ENCODE assay signal across 33 cellular contexts in the genomic region with DNA sequence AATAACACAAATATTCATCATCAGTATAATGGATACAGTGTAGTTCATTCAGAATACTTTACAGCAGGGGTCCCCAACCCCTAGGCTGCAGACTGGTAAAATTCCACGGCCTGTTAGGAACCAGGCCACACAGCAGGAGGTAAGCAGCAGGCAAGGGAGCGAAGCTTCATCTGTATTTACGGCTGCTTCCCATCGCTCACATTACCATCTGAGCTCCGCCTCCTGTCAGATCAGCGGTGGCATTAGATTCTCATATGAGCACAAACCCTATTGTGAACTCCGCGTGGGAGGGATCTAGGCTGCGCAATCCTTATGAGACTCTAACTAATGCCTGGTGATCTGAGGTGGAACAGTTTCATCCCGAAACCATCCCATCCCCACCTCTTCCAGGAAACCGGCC.
DNase-seq lines count a peak whose midpoint lies in the region; ATAC-seq and TF ChIP-seq lines count a peak whose summit lies in the region.
"Had no signal": no experiment of that assay in that cellular context is flagged by ENCODE, and none has a peak within 500 bp of the region (broad histone marks: within the 10 kb centered on the region; RNA-seq: fewer than 3 reads in every experiment).

No MANE protein-coding gene starts in this region.

- no peaks in the 10 kb centered on the region for H3K79me2 ChIP-seq in neural progenitor cell (ENCODE audit: low read depth)

- in situ Hi-C loops in G401 (cut with HindIII; ENCODE audit: low sequenced_read_pairs): no loop called here

- peak; percentile 73 for DNase-seq in G401 (ENCODE audit: low spot score)
- DNase-seq in WERI-Rb-1: peak; percentile 79
- DNase-seq in foreskin fibroblast: peak; percentile 6 to 24
- peak; percentile 63 for DNase-seq in neural progenitor cell (ENCODE audit: low spot score)
- DNase-seq in DMS79 (lab: John Stamatoyannopoulos, UW): no peak
- DNase-seq in effector memory CD4-positive, alpha-beta T cell: no peak
- DNase-seq: activated CD4-positive, alpha-beta T cell treated with anti-CD3 and anti-CD28 coated beads, Interleukin-2, amount 50 U/mL, for 4 hours; activated CD8-positive, alpha-beta memory T cell treated with anti-CD3 and anti-CD28 coated beads, Interleukin-2, amount 10 ng/mL, durations not matched to agents 7 days and 5 days; activated naive CD4-positive, alpha-beta T cell; activated naive CD8-positive, alpha-beta T cell treated with anti-CD3 and anti-CD28 coated beads, Interleukin-2, amount 50 U/mL, for 24 hours; activated T-cell treated with anti-CD3 and anti-CD28 coated beads, Interleukin-2, amount 50 U/mL, for 48 hours; CD8-positive, alpha-beta T cell; central memory CD4-positive, alpha-beta T cell; dermis blood vessel endothelial cell; hippocampal formation; left ventricle myocardium inferior; mesenchymal stem cell; NCI-H1694; PC-3; posterior cingulate gyrus; stimulated activated CD4-positive, alpha-beta T cell treated with anti-CD3 and anti-CD28 coated beads, Interleukin-4, amount 100 ng/mL, for 24 hours; transverse colon had no signal

- H3K36me3 ChIP-seq in WERI-Rb-1 (peaks cover 9% of the 10 kb centered on the region; the same call in 1 of the 2 replicates), neural progenitor cell (no peaks in the 10 kb centered on the region)
- peaks cover 9% of the 10 kb centered on the region for H3K36me3 ChIP-seq in effector memory CD4-positive, alpha-beta T cell (ENCODE audit: control insufficient read depth, insufficient read depth, low read length)
- H3K36me3 ChIP-seq: left ventricle myocardium inferior, transverse colon had no signal

- H4K20me1 ChIP-seq in neural progenitor cell (ENCODE audit: low read depth): no peaks in the 10 kb centered on the region

- no peak overlapping the region for H3K27ac Mint-ChIP-seq in neural progenitor cell
- H3K27ac Mint-ChIP-seq: activated CD8-positive, alpha-beta memory T cell treated with anti-CD3 and anti-CD28 coated beads, Interleukin-2, amount 10 ng/mL, durations not matched to agents 7 days and 5 days; activated naive CD8-positive, alpha-beta T cell treated with anti-CD3 and anti-CD28 coated beads, Interleukin-2, amount 50 U/mL, for 24 hours; B cell; CD8-positive, alpha-beta T cell; T-helper 1 cell treated with Interleukin-12 subunit alpha and Interleukin-12 subunit beta and Interleukin-4 antibody, amounts not matched to agents 30 μg/mL and 1 μg/mL, for 36 hours had no signal

- H3K27ac ChIP-seq in WERI-Rb-1 (no peak overlapping the region), neural progenitor cell (no peak overlapping the region)
- H3K27ac ChIP-seq in effector memory CD4-positive, alpha-beta T cell (ENCODE audit: insufficient read depth, low read length, poor library complexity, severe bottlenecking): no peak overlapping the region
- H3K27ac ChIP-seq: A549, gastroesophageal sphincter, left ventricle myocardium inferior, transverse colon had no signal

- H3K9me3 Mint-ChIP-seq in neural progenitor cell: no peaks in the 10 kb centered on the region
- H3K9me3 Mint-ChIP-seq: activated naive CD8-positive, alpha-beta T cell treated with anti-CD3 and anti-CD28 coated beads, Interleukin-2, amount 50 U/mL, for 24 hours; CD8-positive, alpha-beta T cell; T-helper 1 cell treated with Interleukin-12 subunit alpha and Interleukin-12 subunit beta and Interleukin-4 antibody, amounts not matched to agents 30 μg/mL and 1 μg/mL, for 36 hours had no signal

- H3K4me3 Mint-ChIP-seq in neural progenitor cell: no peak overlapping the region
- H3K4me3 Mint-ChIP-seq: activated CD8-positive, alpha-beta memory T cell treated with anti-CD3 and anti-CD28 coated beads, Interleukin-2, amount 10 ng/mL, durations not matched to agents 7 days and 5 days; activated naive CD8-positive, alpha-beta T cell treated with anti-CD3 and anti-CD28 coated beads, Interleukin-2, amount 50 U/mL, for 24 hours; B cell; CD8-positive, alpha-beta T cell; T-helper 1 cell treated with Interleukin-12 subunit alpha and Interleukin-12 subunit beta and Interleukin-4 antibody, amounts not matched to agents 30 μg/mL and 1 μg/mL, for 36 hours had no signal

- peak overlapping the region; percentile 55 for H3K4me2 ChIP-seq in neural progenitor cell
- H3K4me2 ChIP-seq: A549 had no signal

- H3K27me3 Mint-ChIP-seq in neural progenitor cell (ENCODE audit: insufficient read depth, low read depth): peaks cover 2% of the 10 kb centered on the region
- H3K27me3 Mint-ChIP-seq: activated CD8-positive, alpha-beta memory T cell treated with anti-CD3 and anti-CD28 coated beads, Interleukin-2, amount 10 ng/mL, durations not matched to agents 7 days and 5 days; activated naive CD8-positive, alpha-beta T cell treated with anti-CD3 and anti-CD28 coated beads, Interleukin-2, amount 50 U/mL, for 24 hours; B cell had no signal

- ATAC-seq in HG02610 (IDR thresholded peaks at IDR 0.05; ENCODE audit: unreplicated experiment) (no peak), HG03439 (IDR thresholded peaks at IDR 0.05; ENCODE audit: unreplicated experiment) (no peak)
- ATAC-seq: A549; activated CD4-positive, CD25-positive, alpha-beta regulatory T cell treated with anti-CD3 and anti-CD28 coated beads, Interleukin-2, amount 50 U/mL, for 24 hours; activated CD8-positive, alpha-beta memory T cell treated with anti-CD3 and anti-CD28 coated beads, Interleukin-2, amount 10 ng/mL, durations not matched to agents 7 days and 5 days; activated naive CD8-positive, alpha-beta T cell treated with anti-CD3 and anti-CD28 coated beads, Interleukin-2, amount 50 U/mL, for 24 hours; CD8-positive, alpha-beta T cell; gastroesophageal sphincter; GM12878; HCT116; PC-3; sciatic nerve; SK-N-SH treated with all-trans-retinoic acid at 6 μM for 48 hours had no signal

- peaks cover 2% of the 10 kb centered on the region for H3K36me3 Mint-ChIP-seq in neural progenitor cell

- H3K9me3 ChIP-seq in WERI-Rb-1 (ENCODE audit: severe bottlenecking) (no peaks in the 10 kb centered on the region), neural progenitor cell (ENCODE audit: low read depth) (no peaks in the 10 kb centered on the region)
- H3K9me3 ChIP-seq in effector memory CD4-positive, alpha-beta T cell (ENCODE audit: control insufficient read depth, low read length): no peaks in the 10 kb centered on the region
- H3K9me3 ChIP-seq: A549, gastroesophageal sphincter, left ventricle myocardium inferior, transverse colon had no signal

- no peak overlapping the region for H3K9ac ChIP-seq in neural progenitor cell

- H3K27me3 ChIP-seq in WERI-Rb-1 (ENCODE audit: insufficient read depth, low read depth, severe bottlenecking) (no peaks in the 10 kb centered on the region), neural progenitor cell (no peaks in the 10 kb centered on the region)
- H3K27me3 ChIP-seq in effector memory CD4-positive, alpha-beta T cell (replicated peaks; ENCODE audit: control insufficient read depth, insufficient read depth, low read length, poor library complexity, severe bottlenecking): no peaks in the 10 kb centered on the region
- H3K27me3 ChIP-seq: gastroesophageal sphincter, transverse colon had no signal

- H2AFZ ChIP-seq in neural progenitor cell (replicated peaks): no peak overlapping the region

- H3K4me1 Mint-ChIP-seq in neural progenitor cell: peaks cover 19% of the 10 kb centered on the region
- H3K4me1 Mint-ChIP-seq: activated CD8-positive, alpha-beta memory T cell treated with anti-CD3 and anti-CD28 coated beads, Interleukin-2, amount 10 ng/mL, durations not matched to agents 7 days and 5 days; activated naive CD8-positive, alpha-beta T cell treated with anti-CD3 and anti-CD28 coated beads, Interleukin-2, amount 50 U/mL, for 24 hours; B cell had no signal

- no peaks in the 10 kb centered on the region for H3F3A ChIP-seq in neural progenitor cell (ENCODE audit: low read depth)

- peaks cover 22% of the 10 kb centered on the region for H3K4me1 ChIP-seq in neural progenitor cell
- no peaks in the 10 kb centered on the region for H3K4me1 ChIP-seq in effector memory CD4-positive, alpha-beta T cell (ENCODE audit: control insufficient read depth, insufficient read depth, low read length, poor library complexity, severe bottlenecking)
- H3K4me1 ChIP-seq: A549, gastroesophageal sphincter, left ventricle myocardium inferior, transverse colon had no signal

- TF ChIP-seq CTCF in WERI-Rb-1 (IDR thresholded peaks at IDR 0.05; ENCODE audit: low read depth, low read length) (no peak), foreskin fibroblast (IDR thresholded peaks at IDR 0.05; ENCODE audit: low read depth, low read length) (no peak), neural progenitor cell (IDR thresholded peaks at IDR 0.05) (no peak)

- H3K4me3 ChIP-seq in WERI-Rb-1 (ENCODE audit: low read depth, low read length) (no peak overlapping the region), foreskin fibroblast (ENCODE audit: low read depth in 1 of 2, low read length in 2 of 2) (no peak overlapping the region), neural progenitor cell (no peak overlapping the region)
- no peak overlapping the region for H3K4me3 ChIP-seq in effector memory CD4-positive, alpha-beta T cell (ENCODE audit: insufficient read depth, low read depth, low read length, poor library complexity, severe bottlenecking)
- H3K4me3 ChIP-seq: A549, gastroesophageal sphincter, GM12878, left ventricle myocardium inferior, transverse colon had no signal

Comparison
In these comparisons a context has a peak if more than half of its experiments do, and no peak if none do; other contexts are left out.
1. DNase-seq: peak in G401 (single experiment), WERI-Rb-1 (single experiment), foreskin fibroblast (2 of 2) and neural progenitor cell (single experiment); none in DMS79 (single experiment) and effector memory CD4-positive, alpha-beta T cell (0 of 3).